In genomic region chr2:176518823-176519222, GRCh38 we compare ENCODE assay signal across 16 cellular contexts.
DNase-seq lines count a peak whose midpoint lies in the region; ATAC-seq and TF ChIP-seq lines count a peak whose summit lies in the region.
"Had no signal": no experiment of that assay in that cellular context is flagged by ENCODE, and none has a peak within 500 bp of the region (broad histone marks: within the 10 kb centered on the region; RNA-seq: fewer than 3 reads in every experiment).

No MANE protein-coding gene starts in this region.

- in situ Hi-C loops in KBM-7 (cut with MboI; ENCODE audit: low pct_unique_long_range_greater_than_20kb, low sequenced_read_pairs), result no loop called here

- H3K36me3 Mint-ChIP-seq in activated CD4-positive, alpha-beta T cell treated with anti-CD3 and anti-CD28 coated beads for 36 hours (ENCODE audit: low read depth), result no peaks in the 10 kb centered on the region

- peak; percentile 30 for DNase-seq in COR-L47 (lab: John Stamatoyannopoulos, UW)
- peak; percentile 45 for DNase-seq in M059J (ENCODE audit: low read depth)
- DNase-seq in lower lobe of right lung, result no peak
- no peak for DNase-seq in activated CD8-positive, alpha-beta memory T cell treated with anti-CD3 and anti-CD28 coated beads, Interleukin-2, amount 50 U/mL, for 48 hours
- no peak for DNase-seq in glomerular visceral epithelial cell (ENCODE audit: extremely low spot score)
- no peak for DNase-seq in activated CD4-positive, alpha-beta T cell treated with anti-CD3 and anti-CD28 coated beads for 36 hours
- DNase-seq in KBM-7, result no peak
- DNase-seq: Kasumi-1; NCI-H1694 treated with DMSO at 0.1 percent for 48 hours; NCI-H510A; ovary; stimulated activated CD4-positive, alpha-beta T cell treated with anti-CD3 and anti-CD28 coated beads, Interleukin-15, amount 100 ng/mL, for 24 hours had no signal

- no peaks in the 10 kb centered on the region for H3K9me3 Mint-ChIP-seq in activated CD4-positive, alpha-beta T cell treated with anti-CD3 and anti-CD28 coated beads for 36 hours (ENCODE audit: low read depth)
- H3K9me3 Mint-ChIP-seq: activated T-helper 2 cell treated with anti-CD3 and anti-CD28 coated beads, Interferon-gamma antibody, Interleukin-2, Interleukin-4, amounts not matched to agents 10 μg/mL and 5 μg/mL and 100 μg/mL, durations not matched to agents 14 hours and 24 hours and 36 hours had no signal

- H3K27me3 ChIP-seq in lower lobe of right lung (ENCODE audit: low read depth), result no peaks in the 10 kb centered on the region
- H3K27me3 ChIP-seq: ovary, suprapubic skin had no signal

- POLR2A ChIA-PET in activated CD4-positive, alpha-beta T cell treated with anti-CD3 and anti-CD28 coated beads for 36 hours (lab: Charles Lee), result interaction anchor here (0.6 kb wide), 1 partner anchor 83 kb away, joined by 3 read pairs; no protein-coding TSS in a partner anchor

- intact Hi-C loops in lower lobe of right lung (cut with DNase I), result no loop called here
- intact Hi-C loops in activated CD4-positive, alpha-beta T cell treated with anti-CD3 and anti-CD28 coated beads for 36 hours (cut with DNase I, micrococcal nuclease), result no loop called here

- peak; percentile 45 for ATAC-seq in esophagus mucosa
- peak; percentile 28 to 41 for ATAC-seq in lower lobe of right lung
- no peak for ATAC-seq in activated CD4-positive, alpha-beta T cell treated with anti-CD3 and anti-CD28 coated beads for 36 hours

- H3K4me3 Mint-ChIP-seq in activated CD4-positive, alpha-beta T cell treated with anti-CD3 and anti-CD28 coated beads for 36 hours, result no peak overlapping the region

- no peaks in the 10 kb centered on the region for H3K36me3 ChIP-seq in lower lobe of right lung
- H3K36me3 ChIP-seq: ovary, suprapubic skin had no signal

- TF ChIP-seq CTCF in lower lobe of right lung (IDR thresholded peaks at IDR 0.05), result no peak

- peaks cover 4% of the 10 kb centered on the region for H3K4me1 Mint-ChIP-seq in activated CD4-positive, alpha-beta T cell treated with anti-CD3 and anti-CD28 coated beads for 36 hours

- peaks cover 2% of the 10 kb centered on the region for H3K27me3 Mint-ChIP-seq in activated CD4-positive, alpha-beta T cell treated with anti-CD3 and anti-CD28 coated beads for 36 hours

- H3K27ac ChIP-seq in lower lobe of right lung, result no peak overlapping the region
- H3K27ac ChIP-seq: coronary artery, ovary, suprapubic skin had no signal

- no peak overlapping the region for H3K4me3 ChIP-seq in lower lobe of right lung
- H3K4me3 ChIP-seq: coronary artery, ovary, suprapubic skin had no signal

- H3K9me3 ChIP-seq in lower lobe of right lung, result no peaks in the 10 kb centered on the region
- H3K9me3 ChIP-seq: ovary, suprapubic skin had no signal

- CTCF ChIA-PET in activated CD4-positive, alpha-beta T cell treated with anti-CD3 and anti-CD28 coated beads for 36 hours (lab: Charles Lee), result no interaction called here

- no peak overlapping the region for H3K27ac Mint-ChIP-seq in activated CD4-positive, alpha-beta T cell treated with anti-CD3 and anti-CD28 coated beads for 36 hours
- H3K27ac Mint-ChIP-seq: activated T-helper 2 cell treated with anti-CD3 and anti-CD28 coated beads, Interferon-gamma antibody, Interleukin-2, Interleukin-4, amounts not matched to agents 10 μg/mL and 5 μg/mL and 100 μg/mL, durations not matched to agents 14 hours and 24 hours and 36 hours had no signal

- no peaks in the 10 kb centered on the region for H3K4me1 ChIP-seq in lower lobe of right lung

Comparison
In these comparisons a context has a peak if more than half of its experiments do, and no peak if none do; other contexts are left out.
1. DNase-seq: peak in COR-L47 (single experiment) and M059J (single experiment); none in lower lobe of right lung (single experiment), activated CD8-positive, alpha-beta memory T cell treated with anti-CD3 and anti-CD28 coated beads, Interleukin-2, amount 50 U/mL, for 48 hours (single experiment), glomerular visceral epithelial cell (single experiment), activated CD4-positive, alpha-beta T cell treated with anti-CD3 and anti-CD28 coated beads for 36 hours (single experiment) and KBM-7 (single experiment).